In the genomic region with DNA sequence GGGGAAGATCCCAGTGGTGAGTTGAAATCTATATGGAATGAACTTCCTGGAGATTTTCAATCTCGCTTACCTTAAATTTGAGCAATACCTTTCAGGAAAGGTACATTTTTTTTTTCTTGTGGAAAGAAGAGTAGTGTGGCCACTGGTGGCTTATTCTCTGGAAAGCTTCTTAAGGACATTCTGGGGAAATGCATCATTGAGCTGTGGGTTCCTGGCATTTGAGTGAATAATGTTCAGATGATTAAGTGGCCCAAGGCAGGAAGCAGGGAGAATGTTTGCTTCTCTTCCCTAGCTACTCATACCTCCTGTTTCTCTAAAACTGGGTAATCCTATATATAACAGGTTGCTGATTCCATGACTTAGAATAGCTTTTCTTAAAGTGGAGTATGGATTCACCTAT, we compare ENCODE assay signal across 12 cellular contexts. TPM values are rescaled to one million over a fixed set of nuclear protein-coding genes. Genes with fewer than 3 reads are reported as not detected.
DNase-seq lines count a peak whose midpoint lies in the region; ATAC-seq and TF ChIP-seq lines count a peak whose summit lies in the region.
"Had no signal": no experiment of that assay in that cellular context is flagged by ENCODE, and none has a peak within 500 bp of the region (broad histone marks: within the 10 kb centered on the region; RNA-seq: fewer than 3 reads in every experiment).

No MANE protein-coding gene starts in this region.

- H3K36me3 ChIP-seq in fibroblast of lung (ENCODE audit: control insufficient read depth, insufficient read depth, low read length) (no peaks in the 10 kb centered on the region), Caco-2 (ENCODE audit: control insufficient read depth, insufficient read depth, low read length) (no peaks in the 10 kb centered on the region)

- no peak for ATAC-seq in HG02571 (IDR thresholded peaks at IDR 0.05; ENCODE audit: unreplicated experiment)
- ATAC-seq: activated CD8-positive, alpha-beta T cell treated with anti-CD3 and anti-CD28 coated beads, Interleukin-2, amount 10 ng/mL, durations not matched to agents 7 days and 5 days had no signal

- peaks cover 8% of the 10 kb centered on the region for H3K36me3 Mint-ChIP-seq in activated naive CD4-positive, alpha-beta T cell treated with anti-CD3 and anti-CD28 coated beads, Interleukin-2, amount 10 ng/mL, durations not matched to agents 7 days and 5 days
- H3K36me3 Mint-ChIP-seq in Caco-2 (ENCODE audit: insufficient read depth, unreplicated experiment) = no peaks in the 10 kb centered on the region

- H3K9me3 Mint-ChIP-seq in activated naive CD4-positive, alpha-beta T cell treated with anti-CD3 and anti-CD28 coated beads, Interleukin-2, amount 10 ng/mL, durations not matched to agents 7 days and 5 days = no peaks in the 10 kb centered on the region
- H3K9me3 Mint-ChIP-seq in Caco-2 (ENCODE audit: unreplicated experiment) = no peaks in the 10 kb centered on the region

- CTCF ChIA-PET in activated naive CD4-positive, alpha-beta T cell treated with anti-CD3 and anti-CD28 coated beads, Interleukin-2, amount 10 ng/mL, durations not matched to agents 7 days and 5 days (lab: Charles Lee) = no interaction called here
- CTCF ChIA-PET in Caco-2 (lab: Charles Lee) = no interaction called here

- POLR2A ChIA-PET in Caco-2 (lab: Charles Lee) = no interaction called here

- intact Hi-C loops in Caco-2 (cut with micrococcal nuclease; ENCODE audit: unreplicated experiment) = no loop called here

- no peak overlapping the region for H3K4me3 ChIP-seq in fibroblast of lung (replicated peaks in 1 of 4; ENCODE audit: control extremely low read depth in 1 of 4, insufficient read depth in 1 of 4, low read depth in 3 of 4, low read length in 4 of 4)
- H3K4me3 ChIP-seq in Caco-2 (ENCODE audit: low read depth, low read length) = no peak overlapping the region
- H3K4me3 ChIP-seq: K562 had no signal

- H4K20me1 ChIP-seq in fibroblast of lung (ENCODE audit: control insufficient read depth, extremely low read depth, insufficient read depth, low read length) = no peaks in the 10 kb centered on the region

- H3K9me3 ChIP-seq in fibroblast of lung (ENCODE audit: control insufficient read depth, insufficient read depth, low read depth, low read length) = no peaks in the 10 kb centered on the region
- no peaks in the 10 kb centered on the region for H3K9me3 ChIP-seq in Caco-2

- H3K4me1 ChIP-seq in fibroblast of lung (ENCODE audit: control insufficient read depth, extremely low read depth, insufficient read depth, low read length) (no peaks in the 10 kb centered on the region), Caco-2 (peaks cover 13% of the 10 kb centered on the region; the same call in 1 of the 2 replicates)

- DNase-seq in GM03348 (ENCODE audit: low spot score) = peak; percentile 13
- DNase-seq in RKO (ENCODE audit: low spot score) = peak; percentile 64
- peak; percentile 32 to 83 for DNase-seq in fibroblast of lung (ENCODE audit: low read depth in 2 of 2)
- DNase-seq in renal cortical epithelial cell (ENCODE audit: low read depth) = peak; percentile 87
- DNase-seq in activated naive CD4-positive, alpha-beta T cell treated with anti-CD3 and anti-CD28 coated beads, Interleukin-2, amount 10 ng/mL, durations not matched to agents 7 days and 5 days = no peak
- no peak for DNase-seq in Caco-2
- no peak for DNase-seq in NCI-H748 treated with DMSO at 0.1 percent for 48 hours (lab: John Stamatoyannopoulos, UW)
- DNase-seq: activated CD8-positive, alpha-beta T cell treated with anti-CD3 and anti-CD28 coated beads, Interleukin-2, amount 10 ng/mL, durations not matched to agents 7 days and 5 days; NCI-H1930 had no signal

- no peak overlapping the region for H3K27ac ChIP-seq in fibroblast of lung (ENCODE audit: insufficient read depth, low read length)

- no peak overlapping the region for H3K4me2 ChIP-seq in fibroblast of lung (ENCODE audit: extremely low read depth, insufficient read depth, low read length)

- H3K4me3 Mint-ChIP-seq in activated naive CD4-positive, alpha-beta T cell treated with anti-CD3 and anti-CD28 coated beads, Interleukin-2, amount 10 ng/mL, durations not matched to agents 7 days and 5 days = no peak overlapping the region
- no peak overlapping the region for H3K4me3 Mint-ChIP-seq in Caco-2 (ENCODE audit: unreplicated experiment)
- H3K4me3 Mint-ChIP-seq: activated CD8-positive, alpha-beta T cell treated with anti-CD3 and anti-CD28 coated beads, Interleukin-2, amount 10 ng/mL, durations not matched to agents 7 days and 5 days had no signal

- no TSS peak for BruUV-seq in Caco-2 (replicated peaks; lab: Mats Ljungman, UMichigan)

- no peak for TF ChIP-seq CTCF in fibroblast of lung (conservative IDR thresholded peaks at IDR 0.05 in 1 of 2, IDR thresholded peaks at IDR 0.05 in 1 of 2; ENCODE audit: low read depth in 1 of 2, low read length in 2 of 2)
- no peak for TF ChIP-seq CTCF in Caco-2 (IDR thresholded peaks at IDR 0.05; ENCODE audit: insufficient read depth in 1 of 2, low read depth in 1 of 2, low read length in 1 of 2, severe bottlenecking in 1 of 2, unreplicated experiment in 1 of 2)

- H3K27me3 Mint-ChIP-seq in activated naive CD4-positive, alpha-beta T cell treated with anti-CD3 and anti-CD28 coated beads, Interleukin-2, amount 10 ng/mL, durations not matched to agents 7 days and 5 days = no peaks in the 10 kb centered on the region
- no peaks in the 10 kb centered on the region for H3K27me3 Mint-ChIP-seq in Caco-2 (ENCODE audit: insufficient read depth, unreplicated experiment)
- H3K27me3 Mint-ChIP-seq: progenitor cell of endocrine pancreas had no signal

- H3K9ac ChIP-seq in fibroblast of lung (ENCODE audit: insufficient read depth, low read length) = no peak overlapping the region

- H3K4me1 Mint-ChIP-seq in activated naive CD4-positive, alpha-beta T cell treated with anti-CD3 and anti-CD28 coated beads, Interleukin-2, amount 10 ng/mL, durations not matched to agents 7 days and 5 days = peaks cover 30% of the 10 kb centered on the region
- H3K4me1 Mint-ChIP-seq in Caco-2 (ENCODE audit: low read depth, unreplicated experiment) = peaks cover 14% of the 10 kb centered on the region

- no peaks in the 10 kb centered on the region for H3K27me3 ChIP-seq in fibroblast of lung (ENCODE audit: control insufficient read depth, insufficient read depth, low read length)
- H3K27me3 ChIP-seq in Caco-2 (replicated peaks; ENCODE audit: control insufficient read depth, insufficient read depth, low read length) = no peaks in the 10 kb centered on the region

- H3K27ac Mint-ChIP-seq in activated naive CD4-positive, alpha-beta T cell treated with anti-CD3 and anti-CD28 coated beads, Interleukin-2, amount 10 ng/mL, durations not matched to agents 7 days and 5 days = no peak overlapping the region
- H3K27ac Mint-ChIP-seq in Caco-2 (ENCODE audit: unreplicated experiment) = no peak overlapping the region
- H3K27ac Mint-ChIP-seq: activated CD8-positive, alpha-beta T cell treated with anti-CD3 and anti-CD28 coated beads, Interleukin-2, amount 10 ng/mL, durations not matched to agents 7 days and 5 days had no signal

- peaks cover 67% of the 10 kb centered on the region for H3K79me2 ChIP-seq in fibroblast of lung (ENCODE audit: control insufficient read depth, insufficient read depth, low read length)

- H2AFZ ChIP-seq in fibroblast of lung (ENCODE audit: low read length) = no peak overlapping the region

RNA-seq across cellular contexts. Expression of a gene that starts 31.8 kb away (rescaled TPM):
- total RNA-seq in fibroblast of lung (92.7 and 96.4 TPM in 2 replicates), renal cortical epithelial cell (78.8 and 95.2 TPM in 2 replicates), Caco-2 (2022) (65.1 and 67.6 TPM in 2 replicates)
- polyA plus RNA-seq in fibroblast of lung = 43.7 and 56.6 TPM in 2 replicates
- 31.3 and 41.8 TPM in 2 replicates for polyA plus RNA-seq in fibroblast of lung (2012)
- polyA minus RNA-seq in fibroblast of lung (ENCODE audit: low replicate concordance) = 4.8 and 9.0 TPM in 2 replicates

Comparison
In these comparisons a context has a peak if more than half of its experiments do, and no peak if none do; other contexts are left out.
1. DNase-seq: peak in GM03348 (single experiment), RKO (single experiment), fibroblast of lung (2 of 2) and renal cortical epithelial cell (single experiment); none in activated naive CD4-positive, alpha-beta T cell treated with anti-CD3 and anti-CD28 coated beads, Interleukin-2, amount 10 ng/mL, durations not matched to agents 7 days and 5 days (single experiment), Caco-2 (0 of 2) and NCI-H748 treated with DMSO at 0.1 percent for 48 hours (single experiment).